14 cellular contexts compared by ENCODE assay signal in genomic region chr14:98666545-98666944, GRCh38.
DNase-seq lines count a peak whose midpoint lies in the region; ATAC-seq and TF ChIP-seq lines count a peak whose summit lies in the region.
"Had no signal": no experiment of that assay in that cellular context is flagged by ENCODE, and none has a peak within 500 bp of the region (broad histone marks: within the 10 kb centered on the region; RNA-seq: fewer than 3 reads in every experiment).

No MANE protein-coding gene starts in this region.

- peak; percentile 72 for DNase-seq in LNCaP clone FGC (ENCODE audit: low read depth)
- DNase-seq in left colon: no peak
- DNase-seq in putamen (ENCODE audit: low spot score): peak; percentile 19
- DNase-seq in T1000 (lab: John Stamatoyannopoulos, UW): no peak
- DNase-seq: 8988T; ACHN; Caco-2; Calu3; CD4-positive, alpha-beta T cell; CD8-positive, alpha-beta T cell; DMS79 treated with DMSO at 0.1 percent for 48 hours; GF-D8 had no signal

- intact Hi-C loops in left colon (cut with DNase I, micrococcal nuclease): no loop called here

- H3K4me3 ChIP-seq in LNCaP clone FGC (ENCODE audit: low read depth, low read length): no peak overlapping the region
- H3K4me3 ChIP-seq: BLaER1 treated with 17β-estradiol and CSF1 and Interleukin-3, amounts not matched to agents 10 nM and 100 nM had no signal

- no peak for TF ChIP-seq CTCF in LNCaP clone FGC (IDR thresholded peaks at IDR 0.05; ENCODE audit: control insufficient read depth, extremely low read depth, insufficient read depth)

- ATAC-seq in left colon: peak; percentile 66
- ATAC-seq in HG02938 (IDR thresholded peaks at IDR 0.05; ENCODE audit: unreplicated experiment): no peak
- ATAC-seq: CD8-positive, alpha-beta T cell had no signal

Comparison
In these comparisons a context has a peak if more than half of its experiments do, and no peak if none do; other contexts are left out.
1. DNase-seq: peak in LNCaP clone FGC (single experiment) and putamen (single experiment); none in left colon (0 of 2) and T1000 (single experiment).